In the genomic region with DNA sequence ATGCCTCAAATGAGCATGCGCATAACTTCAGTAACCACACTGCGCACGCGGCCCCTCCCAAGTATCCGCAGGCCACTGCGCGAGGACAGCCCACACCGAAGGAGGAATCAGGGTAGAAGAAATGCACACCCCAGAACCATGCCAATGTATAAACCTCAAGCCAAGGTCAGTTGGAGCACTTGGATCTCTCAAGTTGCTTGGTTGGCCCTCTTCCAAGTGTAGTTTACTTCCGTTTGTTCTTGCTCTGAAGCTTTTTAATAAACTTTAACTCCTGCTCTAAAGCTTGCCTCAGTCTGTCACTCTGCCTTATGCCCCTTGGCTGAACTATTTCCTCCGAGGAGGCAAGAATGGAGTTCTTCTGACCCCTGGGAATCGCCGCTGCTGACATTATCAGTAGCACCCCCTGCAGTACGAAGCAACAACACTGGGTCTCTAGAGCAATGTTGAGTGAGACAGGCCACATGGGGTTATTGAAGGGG, we compare ENCODE assay signal across 1 cellular context.
TF ChIP-seq lines count a peak whose summit lies in the region.

No MANE protein-coding gene starts in this region.

TF ChIP-seq in GM23338, 12 proteins besides CTCF, POLR2A, EP300 and RAD21 (continued from another document):
- TF ChIP-seq EZH2phosphoT487 (IDR thresholded peaks at IDR 0.05; ENCODE audit: unreplicated experiment): no peak
